In the genomic region with DNA sequence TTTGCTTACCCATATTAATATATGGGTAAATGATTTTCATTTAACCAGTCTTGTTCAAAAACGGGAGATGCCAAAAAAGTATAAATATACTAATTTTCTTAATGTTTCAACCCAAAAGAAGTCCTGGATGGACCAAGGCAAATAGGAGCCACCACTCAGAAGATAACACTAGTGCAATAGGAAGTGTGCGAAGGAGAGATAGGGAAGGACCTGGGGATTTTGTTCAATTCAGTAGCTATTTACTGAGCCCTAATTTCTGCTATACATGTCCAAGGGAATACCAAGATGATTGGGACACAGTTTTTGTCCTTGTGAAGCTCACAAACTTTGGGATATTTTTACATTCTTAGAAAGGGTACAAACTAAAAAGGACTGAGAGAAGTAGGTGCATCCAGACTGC, we compare ENCODE assay signal across 11 cellular contexts. TPM values are rescaled to one million over a fixed set of nuclear protein-coding genes. Genes with fewer than 3 reads are reported as not detected.
DNase-seq lines count a peak whose midpoint lies in the region; ATAC-seq and TF ChIP-seq lines count a peak whose summit lies in the region.
"Had no signal": no experiment of that assay in that cellular context is flagged by ENCODE, and none has a peak within 500 bp of the region (broad histone marks: within the 10 kb centered on the region; RNA-seq: fewer than 3 reads in every experiment).

No MANE protein-coding gene starts in this region.

- H3K4me1 ChIP-seq in ACC112 (ENCODE audit: control insufficient read depth, insufficient read depth, low read length, unreplicated experiment) (peaks cover 21% of the 10 kb centered on the region), HUES48 (ENCODE audit: control insufficient read depth, insufficient read depth, low read length) (peaks cover 23% of the 10 kb centered on the region), ascending aorta (peaks cover 0 to 4% of the 10 kb centered on the region in 2 donors), lower lobe of right lung (peaks cover 22% of the 10 kb centered on the region), neuronal stem cell (ENCODE audit: control insufficient read depth in 2 of 2, insufficient read depth in 1 of 2, low read depth in 1 of 2, low read length in 2 of 2) (peaks cover 2 to 4% of the 10 kb centered on the region in 2 donors)

- no peak overlapping the region for H3K4ac ChIP-seq in neuronal stem cell (ENCODE audit: low read length)

- TF ChIP-seq CTCF in ascending aorta (IDR thresholded peaks at IDR 0.05) = no peak
- no peak for TF ChIP-seq CTCF in lower lobe of right lung (IDR thresholded peaks at IDR 0.05)

- H3K36me3 ChIP-seq in ACC112 (ENCODE audit: insufficient read depth, low read length) (peaks cover 7% of the 10 kb centered on the region; the same call in 1 of the 2 replicates), HUES48 (ENCODE audit: control insufficient read depth, insufficient read depth, low read length) (peaks cover 5% of the 10 kb centered on the region; the same call in 1 of the 2 replicates), ascending aorta (no peaks in the 10 kb centered on the region), lower lobe of right lung (no peaks in the 10 kb centered on the region), neuronal stem cell (replicated peaks in 1 of 2; ENCODE audit: control insufficient read depth in 2 of 2, insufficient read depth in 2 of 2, low read length in 2 of 2) (peaks cover 0 to 29% of the 10 kb centered on the region in 2 donors)
- H3K36me3 ChIP-seq: ovary had no signal

- DNase-seq in ascending aorta (ENCODE audit: low spot score in 2 of 2) = no peak
- DNase-seq in lower lobe of right lung = no peak
- no peak for DNase-seq in neuronal stem cell (ENCODE audit: low spot score)
- no peak for DNase-seq in DMS79 (lab: John Stamatoyannopoulos, UW)
- no peak for DNase-seq in NOMO-1 (lab: John Stamatoyannopoulos, UW; ENCODE audit: unreplicated experiment in 2 of 2)
- no peak for DNase-seq in kidney glomerular epithelial cell (lab: John Stamatoyannopoulos, UW)
- DNase-seq: activated effector memory CD4-positive, alpha-beta T cell treated with Interleukin-2 at 50 U/mL for 16 hours; foreskin melanocyte; ovary had no signal

- H3K18ac ChIP-seq in neuronal stem cell (ENCODE audit: low read length) = no peak overlapping the region

- no peak overlapping the region for H2BK15ac ChIP-seq in neuronal stem cell (ENCODE audit: low read length)

- no peak for ATAC-seq in lower lobe of right lung

- intact Hi-C loops in ascending aorta (cut with DNase I) = loop anchor here (5.0 kb wide), 1 partner anchor 270 kb away; no protein-coding TSS in a partner anchor
- intact Hi-C loops in lower lobe of right lung (cut with DNase I) = no loop called here

- no peak overlapping the region for H4K8ac ChIP-seq in neuronal stem cell (ENCODE audit: low read depth, low read length)

- no peak overlapping the region for H3K23ac ChIP-seq in neuronal stem cell (ENCODE audit: low read depth, low read length, poor library complexity)

- H3K9ac ChIP-seq in HUES48 (ENCODE audit: low read depth, low read length) (no peak overlapping the region), neuronal stem cell (ENCODE audit: low read depth, low read length, poor library complexity) (no peak overlapping the region)

- no peaks in the 10 kb centered on the region for H3K79me1 ChIP-seq in neuronal stem cell (ENCODE audit: low read depth, low read length)

- no peak overlapping the region for H2BK5ac ChIP-seq in neuronal stem cell (ENCODE audit: low read length)

- no peak overlapping the region for H2AFZ ChIP-seq in ACC112 (ENCODE audit: low read length, unreplicated experiment)
- no peak overlapping the region for H2AFZ ChIP-seq in neuronal stem cell (ENCODE audit: low read length)

- no peak overlapping the region for H4K91ac ChIP-seq in neuronal stem cell (ENCODE audit: low read depth, low read length, poor library complexity)

- no peak overlapping the region for H3K14ac ChIP-seq in neuronal stem cell (ENCODE audit: low read length)

- H3K27ac ChIP-seq in ACC112 (ENCODE audit: low read depth, low read length) (peak overlapping the region; percentile 61; the same call in 1 of the 2 replicates), HUES48 (ENCODE audit: low read depth, low read length) (peak overlapping the region; percentile 79), ascending aorta (no peak overlapping the region), lower lobe of right lung (no peak overlapping the region), neuronal stem cell (replicated peaks; ENCODE audit: low read length) (no peak overlapping the region)

- H2BK120ac ChIP-seq in neuronal stem cell (ENCODE audit: low read depth, low read length) = no peak overlapping the region

- H3K27me3 ChIP-seq in ACC112 (ENCODE audit: insufficient read depth, low read length) (no peaks in the 10 kb centered on the region), HUES48 (ENCODE audit: control insufficient read depth, insufficient read depth, low read length) (no peaks in the 10 kb centered on the region), ascending aorta (no peaks in the 10 kb centered on the region), lower lobe of right lung (ENCODE audit: low read depth) (no peaks in the 10 kb centered on the region), neuronal stem cell (ENCODE audit: control insufficient read depth in 3 of 3, insufficient read depth in 3 of 3, low read depth in 1 of 3, low read length in 3 of 3) (no peaks in the 10 kb centered on the region)
- H3K27me3 ChIP-seq: ovary had no signal

- WGBS in neuronal stem cell (ENCODE audit: extremely low coverage in 2 of 2, insufficient read length in 2 of 2, insufficient replicate concordance in 1 of 2), 2 donors = no CpG with 5 or more reads among the region's 2 CpGs

- H2AK5ac ChIP-seq in neuronal stem cell (ENCODE audit: low read depth, low read length) = no peak overlapping the region

- H3K4me2 ChIP-seq in neuronal stem cell (ENCODE audit: insufficient read depth, low read length, poor library complexity, severe bottlenecking) = no peak overlapping the region

- H2BK12ac ChIP-seq in neuronal stem cell (ENCODE audit: low read length) = no peak overlapping the region

- H3K9me3 ChIP-seq in HUES48 (ENCODE audit: control insufficient read depth, insufficient read depth, low read length) (no peaks in the 10 kb centered on the region), ascending aorta (no peaks in the 10 kb centered on the region), lower lobe of right lung (no peaks in the 10 kb centered on the region), neuronal stem cell (replicated peaks in 1 of 2; ENCODE audit: control insufficient read depth in 2 of 2, insufficient read depth in 1 of 2, low read depth in 1 of 2, low read length in 2 of 2) (no peaks in the 10 kb centered on the region)
- H3K9me3 ChIP-seq: ovary had no signal

- peaks cover 58% of the 10 kb centered on the region for H3K79me2 ChIP-seq in ACC112 (ENCODE audit: control insufficient read depth, insufficient read depth, low read length, unreplicated experiment)

- H3K4me3 ChIP-seq in ACC112 (ENCODE audit: low read depth, low read length) = peak overlapping the region; percentile 96
- H3K4me3 ChIP-seq in HUES48 (ENCODE audit: low read depth, low read length) = peak overlapping the region; percentile 96
- peak overlapping the region; percentile 92 to 95 for H3K4me3 ChIP-seq in ascending aorta
- H3K4me3 ChIP-seq in lower lobe of right lung = peak overlapping the region; percentile 94
- H3K4me3 ChIP-seq in neuronal stem cell (ENCODE audit: low read length in 2 of 2) = peak overlapping the region in 1 of 2 donors; percentile 20

RNA-seq across cellular contexts. Expression of a gene that starts 1.5 kb away (rescaled TPM):
- total RNA-seq in ascending aorta = 13.7 TPM
- 26.1 TPM for total RNA-seq in lower lobe of right lung
- polyA plus RNA-seq in neuronal stem cell (2013, experiment 1 of 2) = 37.7 TPM
- 38.7 TPM for polyA plus RNA-seq in neuronal stem cell (2013, experiment 2 of 2)

Comparison
In these comparisons a context has a peak if more than half of its experiments do, and no peak if none do; other contexts are left out.
1. H3K27ac ChIP-seq: peak in ACC112 (single experiment) and HUES48 (single experiment); none in ascending aorta (0 of 2), lower lobe of right lung (single experiment) and neuronal stem cell (single experiment).